ENCODE assay signal across 10 cellular contexts in the genomic region with DNA sequence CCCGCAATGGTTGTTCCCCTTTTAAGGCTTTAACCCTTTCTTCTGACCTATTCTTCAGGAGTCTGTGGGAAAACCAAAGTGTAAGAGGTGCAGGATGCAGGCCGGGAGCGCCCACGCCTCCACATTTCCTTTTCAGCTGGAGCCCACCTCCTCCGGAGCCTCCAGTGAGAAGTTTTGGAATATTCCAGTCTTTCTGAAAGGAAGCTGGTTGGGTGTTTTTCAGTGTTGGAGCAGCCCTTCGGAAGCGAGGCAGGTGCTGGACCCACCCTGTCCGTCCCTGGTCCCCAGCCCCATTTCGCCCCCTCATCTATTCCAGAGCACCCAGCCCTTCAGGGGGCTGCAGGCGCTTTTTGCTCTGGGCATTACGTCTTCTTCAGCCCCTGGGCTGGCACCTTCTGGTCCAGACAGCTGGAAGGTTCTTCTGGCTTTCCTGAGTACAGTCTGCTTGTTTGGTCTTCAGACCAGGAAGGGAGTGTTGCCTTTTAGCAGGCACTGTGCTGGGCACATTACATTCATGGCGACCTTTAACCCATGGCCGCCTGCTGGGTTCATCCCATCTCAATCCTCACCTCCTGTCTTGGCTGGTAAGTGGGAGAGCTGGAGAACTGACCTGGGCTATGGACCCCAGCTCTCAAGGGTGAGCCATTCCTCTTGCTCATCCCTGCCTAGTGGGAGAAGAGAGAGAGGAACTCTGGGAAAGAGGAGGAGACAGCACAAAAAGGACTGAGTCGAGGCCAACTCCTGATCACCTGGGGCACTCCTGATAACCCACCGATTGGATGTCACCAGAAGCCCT. TPM values are rescaled to one million over a fixed set of nuclear protein-coding genes. Genes with fewer than 3 reads are reported as not detected.
DNase-seq lines count a peak whose midpoint lies in the region; ATAC-seq, FAIRE-seq and TF ChIP-seq lines count a peak whose summit lies in the region.
"Had no signal": no experiment of that assay in that cellular context is flagged by ENCODE, and none has a peak within 500 bp of the region (broad histone marks: within the 10 kb centered on the region; RNA-seq: fewer than 3 reads in every experiment).

No MANE protein-coding gene starts in this region.

- DNase-seq in GM13976 (ENCODE audit: low spot score) (peak; percentile 19), smooth muscle cell (lab: John Stamatoyannopoulos, UW; ENCODE audit: unreplicated experiment) (no peak), NOMO-1 treated with DMSO at 0.1 percent for 48 hours (lab: John Stamatoyannopoulos, UW; ENCODE audit: unreplicated experiment) (no peak), EL (no peak), small intestine (no peak)
- no peak for DNase-seq in activated CD8-positive, alpha-beta T cell treated with anti-CD3 and anti-CD28 coated beads for 36 hours
- DNase-seq: activated effector memory CD4-positive, alpha-beta T cell treated with Interleukin-2 at 50 U/mL for 16 hours had no signal

- H4K20me1 ChIP-seq in smooth muscle cell (ENCODE audit: low read depth), result peaks cover 30% of the 10 kb centered on the region

- no peaks in the 10 kb centered on the region for H3K36me3 Mint-ChIP-seq in activated CD8-positive, alpha-beta T cell treated with anti-CD3 and anti-CD28 coated beads for 36 hours (ENCODE audit: low read depth)

- H3K4me3 Mint-ChIP-seq in activated CD8-positive, alpha-beta T cell treated with anti-CD3 and anti-CD28 coated beads for 36 hours, result no peak overlapping the region

- H3K4me1 ChIP-seq in iPS-15b (ENCODE audit: control insufficient read depth, insufficient read depth, low read length) (peaks cover 17% of the 10 kb centered on the region), smooth muscle cell (ENCODE audit: low read depth) (peaks cover 12% of the 10 kb centered on the region), small intestine (ENCODE audit: control insufficient read depth in 2 of 2, insufficient read depth in 1 of 2, low read depth in 1 of 2, low read length in 1 of 2) (no peaks in the 10 kb centered on the region)

- H3K27ac Mint-ChIP-seq in activated CD8-positive, alpha-beta T cell treated with anti-CD3 and anti-CD28 coated beads for 36 hours, result no peak overlapping the region

- FAIRE-seq in small intestine (lab: Jason Lieb, UNC), result no peak

- peaks cover 46% of the 10 kb centered on the region for H3K27me3 Mint-ChIP-seq in activated CD8-positive, alpha-beta T cell treated with anti-CD3 and anti-CD28 coated beads for 36 hours

- peaks cover 16% of the 10 kb centered on the region for H3K36me3 ChIP-seq in iPS-15b (ENCODE audit: control insufficient read depth, insufficient read depth, low read length)
- no peaks in the 10 kb centered on the region for H3K36me3 ChIP-seq in smooth muscle cell (ENCODE audit: low read depth)
- no peaks in the 10 kb centered on the region for H3K36me3 ChIP-seq in small intestine (ENCODE audit: control insufficient read depth in 2 of 2, insufficient read depth in 2 of 2, low read length in 2 of 2)

- no peaks in the 10 kb centered on the region for H3K9me3 ChIP-seq in iPS-15b (ENCODE audit: control insufficient read depth, insufficient read depth, low read length)
- no peaks in the 10 kb centered on the region for H3K9me3 ChIP-seq in smooth muscle cell (replicated peaks; ENCODE audit: low read depth)
- H3K9me3 ChIP-seq in small intestine (ENCODE audit: control insufficient read depth, low read depth), result no peaks in the 10 kb centered on the region

- TF ChIP-seq CTCF in GM13976 (IDR thresholded peaks at IDR 0.05; ENCODE audit: borderline replicate concordance, control extremely low read depth, extremely low read depth, insufficient read depth, missing control alignments) (no peak), smooth muscle cell (IDR thresholded peaks at IDR 0.05; ENCODE audit: borderline replicate concordance, insufficient read depth, poor library complexity, severe bottlenecking) (no peak)
- TF ChIP-seq CTCF in activated CD8-positive, alpha-beta T cell treated with anti-CD3 and anti-CD28 coated beads for 36 hours (IDR thresholded peaks at IDR 0.05), result no peak

- H3K79me2 ChIP-seq in smooth muscle cell (ENCODE audit: low read depth), result peaks cover 29% of the 10 kb centered on the region

- ATAC-seq in activated CD8-positive, alpha-beta T cell treated with anti-CD3 and anti-CD28 coated beads for 36 hours, result no peak
- ATAC-seq: left lobe of liver had no signal

- no peaks in the 10 kb centered on the region for H3K9me3 Mint-ChIP-seq in activated CD8-positive, alpha-beta T cell treated with anti-CD3 and anti-CD28 coated beads for 36 hours

- no peak overlapping the region for H3K9ac ChIP-seq in iPS-15b (ENCODE audit: low read depth, low read length)
- H3K9ac ChIP-seq in smooth muscle cell (ENCODE audit: low read depth), result no peak overlapping the region

- in situ Hi-C loops in GM13976 (cut with MboI; ENCODE audit: low sequenced_read_pairs, unreplicated experiment), result no loop called here

- H3F3A ChIP-seq in smooth muscle cell (ENCODE audit: low read depth), result no peaks in the 10 kb centered on the region

- peak overlapping the region; percentile 53 for H2AFZ ChIP-seq in smooth muscle cell (ENCODE audit: low read depth)

- peaks cover 14% of the 10 kb centered on the region for H3K4me1 Mint-ChIP-seq in activated CD8-positive, alpha-beta T cell treated with anti-CD3 and anti-CD28 coated beads for 36 hours (ENCODE audit: low read depth)

- H3K4me3 ChIP-seq in iPS-15b (ENCODE audit: low read depth, low read length) (peak overlapping the region; percentile 96), smooth muscle cell (peak overlapping the region; percentile 54), small intestine (ENCODE audit: low read depth in 1 of 2, low read length in 2 of 2) (no peak overlapping the region)

- intact Hi-C loops in activated CD8-positive, alpha-beta T cell treated with anti-CD3 and anti-CD28 coated beads for 36 hours (cut with micrococcal nuclease), result no loop called here

- H3K27me3 ChIP-seq in iPS-15b (ENCODE audit: control insufficient read depth, insufficient read depth, low read length) (peaks cover 4% of the 10 kb centered on the region), smooth muscle cell (ENCODE audit: low read depth) (no peaks in the 10 kb centered on the region), small intestine (ENCODE audit: control insufficient read depth in 2 of 2, insufficient read depth in 2 of 2, low read length in 2 of 2) (peaks cover 0 to 11% of the 10 kb centered on the region in 2 donors)

- H3K4me2 ChIP-seq in smooth muscle cell, result peak overlapping the region; percentile 98

- peak overlapping the region; percentile 79 for H3K27ac ChIP-seq in angular gyrus (ENCODE audit: low read depth, low read length)
- H3K27ac ChIP-seq in smooth muscle cell (ENCODE audit: low read depth), result no peak overlapping the region
- H3K27ac ChIP-seq in small intestine (ENCODE audit: low read depth in 1 of 2, low read length in 1 of 2), result no peak overlapping the region

- POLR2A ChIA-PET in activated CD8-positive, alpha-beta T cell treated with anti-CD3 and anti-CD28 coated beads for 36 hours (lab: Charles Lee), result interaction anchor here (0.6 to 0.7 kb wide), 2 partner anchors 9 to 19 kb away, joined by 3 read pairs; no protein-coding TSS in a partner anchor

- CTCF ChIA-PET in activated CD8-positive, alpha-beta T cell treated with anti-CD3 and anti-CD28 coated beads for 36 hours (lab: Charles Lee), result no interaction called here

- 68% methylated on average over 15 of the region's 15 CpGs for WGBS in smooth muscle cell (ENCODE audit: low lambda C conversion rate)
- WGBS in small intestine, 3 donors, result 51 to 58% (median 54%) methylated on average over 15 of the region's 15 CpGs

RNA-seq across cellular contexts. Expression of gene THY1, which starts 0.7 kb away (rescaled TPM):
- total RNA-seq in smooth muscle cell, result 266 and 297 TPM in 2 replicates
- 411 and 614 TPM in 2 replicates for polyA plus RNA-seq in smooth muscle cell
- total RNA-seq in activated CD8-positive, alpha-beta T cell treated with anti-CD3 and anti-CD28 coated beads for 36 hours, result under 1 TPM; 0.18 to 0.40 TPM
- 10 to 100 TPM in 1 of 3 donors, 1 to 10 TPM in 1, under 1 TPM in 1; 0.54 to 52.5 (median 1.1) TPM for polyA plus RNA-seq in small intestine

RNA-seq across cellular contexts. Expression of gene USP2, which starts 42.2 kb away (rescaled TPM):
- 1.4 and 1.8 TPM in 2 replicates for total RNA-seq in smooth muscle cell
- polyA plus RNA-seq in smooth muscle cell (0.25 and 2.5 TPM in 2 replicates), small intestine (10 to 100 TPM in 2 of 3 donors, 1 to 10 TPM in 1; 5.2 to 19.5 (median 15.4) TPM)
- total RNA-seq in activated CD8-positive, alpha-beta T cell treated with anti-CD3 and anti-CD28 coated beads for 36 hours, result under 1 TPM; 0.61 to 0.96 TPM

Comparison
In these comparisons a context has a peak if more than half of its experiments do, and no peak if none do; other contexts are left out.
1. H3K4me3 ChIP-seq: peak in iPS-15b (single experiment) and smooth muscle cell (single experiment); none in small intestine (0 of 2).
2. RNA of gene THY1, which starts 0.7 kb away (total RNA-seq): 266 to 297 TPM in smooth muscle cell; 0.18 to 0.40 TPM in activated CD8-positive, alpha-beta T cell treated with anti-CD3 and anti-CD28 coated beads for 36 hours; every median in the first group is over 100 times any median in the second.